Comparison of ENCODE assay signal across 22 cellular contexts in the genomic region with DNA sequence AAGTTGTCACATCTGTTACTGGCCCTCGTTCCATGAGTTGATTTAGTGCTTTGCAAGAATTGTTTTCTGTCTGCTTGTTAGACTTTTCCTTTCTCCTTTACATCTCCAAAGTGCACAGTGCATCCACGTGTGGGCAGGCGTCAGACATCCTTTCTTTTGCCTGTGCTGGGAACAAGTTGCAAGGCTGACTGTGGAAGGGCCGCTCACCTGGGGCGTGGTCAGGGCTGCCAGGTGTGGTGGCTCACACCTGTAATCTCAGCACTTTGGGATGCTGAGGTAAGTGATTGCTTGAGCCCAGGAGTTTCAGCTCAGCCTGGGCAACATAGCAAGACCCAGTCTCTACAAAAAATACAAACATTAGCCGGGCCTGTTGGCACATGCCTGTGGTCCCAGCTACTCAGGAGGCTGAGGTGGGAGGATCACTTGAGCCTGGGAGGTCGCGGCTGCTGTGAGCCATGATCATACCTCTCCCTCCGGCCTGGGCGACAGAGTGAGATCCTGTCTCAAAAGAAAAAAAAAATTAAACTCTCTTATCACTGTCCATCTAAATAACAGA.
"Had no signal": no experiment of that assay in that cellular context is flagged by ENCODE, and none has a peak within 500 bp of the region (broad histone marks: within the 10 kb centered on the region; RNA-seq: fewer than 3 reads in every experiment).

No MANE protein-coding gene starts in this region.

- H3K4me3 Mint-ChIP-seq: activated CD4-positive, alpha-beta T cell treated with anti-CD3 and anti-CD28 coated beads, Interleukin-2, amount 10 ng/mL, durations not matched to agents 7 days and 5 days; activated CD8-positive, alpha-beta T cell treated with anti-CD3 and anti-CD28 coated beads, Interleukin-2, amount 10 ng/mL, durations not matched to agents 7 days and 5 days; activated naive CD4-positive, alpha-beta T cell treated with anti-CD3 and anti-CD28 coated beads, Interleukin-2, amount 50 U/mL, for 24 hours; dendritic cell treated with granulocyte-macrophage colony-stimulating factor and Interleukin-4, amounts not matched to agents 40 ng/mL and 50 ng/mL, for 4 days; natural killer cell; T-cell had no signal

- H3K36me3 Mint-ChIP-seq: natural killer cell had no signal

- H3K27ac ChIP-seq: esophagus squamous epithelium, hepatocyte, SK-N-MC, skin epidermis, stomach had no signal

- H3K4me2 ChIP-seq: hepatocyte had no signal

- H3K27me3 ChIP-seq: esophagus squamous epithelium, hepatocyte, stomach had no signal

- H3K4me3 ChIP-seq: esophagus squamous epithelium, hepatocyte, SK-N-MC, skin epidermis, stomach had no signal

- ATAC-seq: activated CD4-positive, CD25-positive, alpha-beta regulatory T cell treated with anti-CD3 and anti-CD28 coated beads, Interleukin-2, amount 50 U/mL, for 24 hours; activated CD8-positive, alpha-beta T cell treated with anti-CD3 and anti-CD28 coated beads, Interleukin-2, amount 10 ng/mL, durations not matched to agents 7 days and 5 days; left cardiac atrium; natural killer cell; right cardiac atrium; T-cell had no signal

- H2AFZ ChIP-seq: hepatocyte had no signal

- H3K9me3 ChIP-seq: esophagus squamous epithelium, stomach had no signal

- H3K27ac Mint-ChIP-seq: activated CD4-positive, alpha-beta T cell treated with anti-CD3 and anti-CD28 coated beads, Interleukin-2, amount 10 ng/mL, durations not matched to agents 7 days and 5 days; activated CD8-positive, alpha-beta T cell treated with anti-CD3 and anti-CD28 coated beads, Interleukin-2, amount 10 ng/mL, durations not matched to agents 7 days and 5 days; activated naive CD4-positive, alpha-beta T cell treated with anti-CD3 and anti-CD28 coated beads, Interleukin-2, amount 50 U/mL, for 24 hours; dendritic cell treated with granulocyte-macrophage colony-stimulating factor and Interleukin-4, amounts not matched to agents 40 ng/mL and 50 ng/mL, for 4 days; natural killer cell; T-cell had no signal

- H3K27me3 Mint-ChIP-seq: activated CD4-positive, alpha-beta T cell treated with anti-CD3 and anti-CD28 coated beads, Interleukin-2, amount 10 ng/mL, durations not matched to agents 7 days and 5 days; activated naive CD4-positive, alpha-beta T cell treated with anti-CD3 and anti-CD28 coated beads, Interleukin-2, amount 50 U/mL, for 24 hours; T-cell had no signal

- FAIRE-seq: islet of Langerhans had no signal

- DNase-seq: activated CD4-positive, alpha-beta T cell treated with anti-CD3 and anti-CD28 coated beads, Interleukin-2, amount 10 ng/mL, durations not matched to agents 7 days and 5 days; activated CD8-positive, alpha-beta T cell treated with anti-CD3 and anti-CD28 coated beads, Interleukin-2, amount 10 ng/mL, durations not matched to agents 7 days and 5 days; activated gamma-delta T cell; effector CD8-positive, alpha-beta T cell; esophagus squamous epithelium; left cardiac atrium; mesendoderm; natural killer cell; occipital lobe; stimulated activated CD4-positive, alpha-beta T cell treated with anti-CD3 and anti-CD28 coated beads, Interleukin-15, amount 100 ng/mL, for 24 hours; stimulated activated CD4-positive, alpha-beta T cell treated with anti-CD3 and anti-CD28 coated beads, Interleukin-2, amount 100 ng/mL, for 48 hours; stomach; T-cell; trophoblast cell had no signal

- H3K9me3 Mint-ChIP-seq: activated CD4-positive, alpha-beta T cell treated with anti-CD3 and anti-CD28 coated beads, Interleukin-2, amount 10 ng/mL, durations not matched to agents 7 days and 5 days; activated naive CD4-positive, alpha-beta T cell treated with anti-CD3 and anti-CD28 coated beads, Interleukin-2, amount 50 U/mL, for 24 hours; dendritic cell treated with granulocyte-macrophage colony-stimulating factor and Interleukin-4, amounts not matched to agents 40 ng/mL and 50 ng/mL, for 4 days; natural killer cell; T-cell had no signal
